In genomic region chr9:109568568-109569210, GRCh38 we compare ENCODE assay signal across 15 cellular contexts.
"Had no signal": no experiment of that assay in that cellular context is flagged by ENCODE, and none has a peak within 500 bp of the region (broad histone marks: within the 10 kb centered on the region; RNA-seq: fewer than 3 reads in every experiment).

No MANE protein-coding gene starts in this region.

- DNase-seq: activated CD4-positive, CD25-positive, alpha-beta regulatory T cell treated with anti-CD3 and anti-CD28 coated beads, Interleukin-2, amount 50 U/mL, for 72 hours; activated naive CD8-positive, alpha-beta T cell treated with anti-CD3 and anti-CD28 coated beads, Interleukin-2, amount 10 ng/mL, durations not matched to agents 7 days and 5 days; anterior cingulate cortex; cerebellar nuclear complex; effector memory CD4-positive, alpha-beta T cell; foreskin keratinocyte; naive thymus-derived CD4-positive, alpha-beta T cell; small intestine; stimulated activated CD4-positive, alpha-beta T cell treated with anti-CD3 and anti-CD28 coated beads, Interleukin-4, amount 100 ng/mL, for 4 hours; stimulated activated CD8-positive, alpha-beta memory T cell treated with anti-CD3 and anti-CD28 coated beads, Interleukin-4, amount 100 ng/mL, for 48 hours; stimulated activated naive CD4-positive, alpha-beta T cell treated with Interleukin-2 at 50 U/mL for 16 hours; substantia nigra; T-helper 1 cell; trophoblast cell had no signal

- H3K27ac ChIP-seq: foreskin keratinocyte, neutrophil had no signal

- H3K36me3 ChIP-seq: neutrophil had no signal

- H3K9me3 ChIP-seq: neutrophil had no signal

- H3K4me1 ChIP-seq: foreskin keratinocyte had no signal

- ATAC-seq: foreskin keratinocyte; naive thymus-derived CD4-positive, alpha-beta T cell had no signal

- H3K27me3 ChIP-seq: foreskin keratinocyte had no signal
